9 cellular contexts compared by ENCODE assay signal in the genomic region with DNA sequence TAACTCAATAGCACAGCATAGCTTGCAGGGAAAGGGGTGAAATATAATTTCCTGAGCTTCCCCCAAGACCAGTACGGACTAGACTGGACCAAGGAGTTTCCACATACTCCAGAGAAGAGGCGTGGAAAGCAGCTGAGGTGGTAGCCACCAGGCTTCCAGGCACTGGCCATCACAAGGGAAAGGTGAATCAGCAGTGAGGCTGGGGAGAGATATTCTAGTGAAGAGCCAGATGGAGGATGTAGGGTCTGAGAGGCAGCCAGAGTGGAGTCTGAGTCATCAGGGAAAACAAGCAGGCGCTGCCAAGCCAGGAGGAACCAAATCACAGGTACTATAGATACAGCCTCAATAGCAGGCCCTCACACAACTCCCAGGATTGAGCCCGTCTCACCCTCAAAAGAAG. TPM values are rescaled to one million over a fixed set of nuclear protein-coding genes. Genes with fewer than 3 reads are reported as not detected.
DNase-seq lines count a peak whose midpoint lies in the region; TF ChIP-seq lines count a peak whose summit lies in the region.
"Had no signal": no experiment of that assay in that cellular context is flagged by ENCODE, and none has a peak within 500 bp of the region (broad histone marks: within the 10 kb centered on the region; RNA-seq: fewer than 3 reads in every experiment).

No MANE protein-coding gene starts in this region.

- no peaks in the 10 kb centered on the region for H3K27me3 ChIP-seq in HAP-1 (ENCODE audit: low read depth)
- no peaks in the 10 kb centered on the region for H3K27me3 ChIP-seq in effector memory CD4-positive, alpha-beta T cell (replicated peaks; ENCODE audit: control insufficient read depth, insufficient read depth, low read length, poor library complexity, severe bottlenecking)

- no peaks in the 10 kb centered on the region for H3K9me3 ChIP-seq in HAP-1
- no peaks in the 10 kb centered on the region for H3K9me3 ChIP-seq in effector memory CD4-positive, alpha-beta T cell (ENCODE audit: control insufficient read depth, low read length)

- H3K4me3 ChIP-seq in epithelial cell of proximal tubule (ENCODE audit: low read depth, low read length) = no peak overlapping the region
- H3K4me3 ChIP-seq in HAP-1 = no peak overlapping the region
- H3K4me3 ChIP-seq in effector memory CD4-positive, alpha-beta T cell (ENCODE audit: insufficient read depth, low read depth, low read length, poor library complexity, severe bottlenecking) = no peak overlapping the region

- in situ Hi-C loops in HAP-1 (cut with MboI; ENCODE audit: low sequenced_read_pairs) = no loop called here

- H3K4me3 Mint-ChIP-seq in nephron progenitor cell = no peak overlapping the region

- H3K27ac ChIP-seq in effector memory CD4-positive, alpha-beta T cell (ENCODE audit: insufficient read depth, low read length, poor library complexity, severe bottlenecking) = no peak overlapping the region

- no peaks in the 10 kb centered on the region for H3K36me3 Mint-ChIP-seq in nephron progenitor cell (ENCODE audit: low read depth)

- no peak overlapping the region for H3K27ac Mint-ChIP-seq in nephron progenitor cell

- H3K36me3 ChIP-seq in HAP-1 (replicated peaks) = no peaks in the 10 kb centered on the region
- no peaks in the 10 kb centered on the region for H3K36me3 ChIP-seq in effector memory CD4-positive, alpha-beta T cell (ENCODE audit: control insufficient read depth, insufficient read depth, low read length)

- H3K4me1 ChIP-seq in HAP-1 = no peaks in the 10 kb centered on the region; the same call in 1 of the 2 replicates
- H3K4me1 ChIP-seq in effector memory CD4-positive, alpha-beta T cell (ENCODE audit: control insufficient read depth, insufficient read depth, low read length, poor library complexity, severe bottlenecking) = peaks cover 4% of the 10 kb centered on the region

- peak; percentile 26 for DNase-seq in NK-92 treated with Interleukin-12 subunit alpha and Interleukin-12 subunit beta, amount 100 ng/mL, for 24 hours (lab: John Stamatoyannopoulos, UW)
- no peak for DNase-seq in NK-92 (lab: John Stamatoyannopoulos, UW; ENCODE audit: unreplicated experiment)
- peak; percentile 36 for DNase-seq in NCI-H69 (lab: John Stamatoyannopoulos, UW)
- DNase-seq in epithelial cell of proximal tubule (ENCODE audit: low read depth) = peak; percentile 79
- peak; percentile 95 for DNase-seq in renal cortical epithelial cell (ENCODE audit: low read depth)
- DNase-seq in HAP-1 (ENCODE audit: low spot score in 2 of 2) = no peak
- no peak for DNase-seq in nephron progenitor cell
- DNase-seq in effector memory CD4-positive, alpha-beta T cell = no peak
- DNase-seq: H7 had no signal

- no peaks in the 10 kb centered on the region for H3K4me1 Mint-ChIP-seq in nephron progenitor cell

- TF ChIP-seq CTCF in epithelial cell of proximal tubule (conservative IDR thresholded peaks at IDR 0.05; ENCODE audit: low read depth, low read length) (no peak), nephron progenitor cell (IDR thresholded peaks at IDR 0.05) (no peak)

- H3K27me3 Mint-ChIP-seq in nephron progenitor cell (ENCODE audit: low read depth, poor library complexity) = peaks cover 31% of the 10 kb centered on the region

- peaks cover 7% of the 10 kb centered on the region for H3K9me3 Mint-ChIP-seq in nephron progenitor cell

RNA-seq across cellular contexts. Expression of gene RASA2, which starts 9.6 kb away (rescaled TPM):
- total RNA-seq in epithelial cell of proximal tubule (10.1 and 15.1 TPM in 2 replicates), renal cortical epithelial cell (19.2 and 21.0 TPM in 2 replicates)

Comparison
In these comparisons a context has a peak if more than half of its experiments do, and no peak if none do; other contexts are left out.
1. DNase-seq: peak in NK-92 treated with Interleukin-12 subunit alpha and Interleukin-12 subunit beta, amount 100 ng/mL, for 24 hours (single experiment), NCI-H69 (single experiment), epithelial cell of proximal tubule (single experiment) and renal cortical epithelial cell (single experiment); none in NK-92 (single experiment), HAP-1 (0 of 2), nephron progenitor cell (single experiment) and effector memory CD4-positive, alpha-beta T cell (0 of 3).